In the genomic region with DNA sequence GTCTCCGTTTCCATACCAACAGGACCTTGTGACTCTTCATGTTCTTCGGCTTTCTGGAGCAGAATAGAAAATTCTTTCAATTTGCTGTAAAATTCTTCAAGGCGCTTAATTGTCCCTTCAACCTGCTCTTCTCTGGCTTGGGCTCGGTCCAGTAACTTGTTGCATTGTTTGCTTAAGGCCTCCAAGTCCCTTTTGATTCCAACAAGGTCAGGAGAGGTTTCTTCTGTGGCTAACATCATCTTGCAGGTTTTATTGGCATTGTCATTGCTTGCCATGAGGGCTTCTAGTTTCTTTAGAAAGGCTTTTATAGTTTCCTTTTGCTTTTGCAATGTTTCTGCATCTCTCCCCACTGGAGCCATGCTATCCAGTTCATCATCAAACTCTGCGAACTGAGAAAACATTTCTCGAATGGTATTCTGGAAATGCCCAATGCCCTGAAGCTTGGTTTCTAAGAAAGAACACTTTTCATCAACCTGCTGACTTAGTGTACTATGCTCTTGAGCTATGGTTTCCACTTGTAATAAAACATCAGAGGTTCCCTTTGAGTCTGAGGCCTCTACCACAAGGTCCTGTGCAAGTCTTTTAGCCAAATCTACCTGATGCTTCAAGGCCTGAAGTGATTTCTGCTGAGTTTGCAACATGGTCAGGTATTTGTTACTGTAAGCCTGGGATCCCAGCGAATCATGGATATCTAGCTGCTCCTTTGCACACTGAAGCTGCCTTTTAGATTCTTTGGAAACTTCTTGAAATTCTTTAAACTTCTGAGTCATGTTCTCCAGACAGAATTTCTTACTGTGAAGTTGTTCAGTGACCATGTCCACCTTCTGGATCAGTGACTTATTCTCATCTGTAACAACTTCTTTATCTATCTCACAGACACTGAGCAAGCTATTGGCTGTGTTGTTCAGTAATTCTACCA, we compare ENCODE assay signal across 1 cellular context.
TF ChIP-seq lines count a peak whose summit lies in the region.

No MANE protein-coding gene starts in this region.

TF ChIP-seq in K562, 482 proteins besides CTCF, POLR2A, EP300 and RAD21 (continued from another document):
- TF ChIP-seq, protein P1, sequence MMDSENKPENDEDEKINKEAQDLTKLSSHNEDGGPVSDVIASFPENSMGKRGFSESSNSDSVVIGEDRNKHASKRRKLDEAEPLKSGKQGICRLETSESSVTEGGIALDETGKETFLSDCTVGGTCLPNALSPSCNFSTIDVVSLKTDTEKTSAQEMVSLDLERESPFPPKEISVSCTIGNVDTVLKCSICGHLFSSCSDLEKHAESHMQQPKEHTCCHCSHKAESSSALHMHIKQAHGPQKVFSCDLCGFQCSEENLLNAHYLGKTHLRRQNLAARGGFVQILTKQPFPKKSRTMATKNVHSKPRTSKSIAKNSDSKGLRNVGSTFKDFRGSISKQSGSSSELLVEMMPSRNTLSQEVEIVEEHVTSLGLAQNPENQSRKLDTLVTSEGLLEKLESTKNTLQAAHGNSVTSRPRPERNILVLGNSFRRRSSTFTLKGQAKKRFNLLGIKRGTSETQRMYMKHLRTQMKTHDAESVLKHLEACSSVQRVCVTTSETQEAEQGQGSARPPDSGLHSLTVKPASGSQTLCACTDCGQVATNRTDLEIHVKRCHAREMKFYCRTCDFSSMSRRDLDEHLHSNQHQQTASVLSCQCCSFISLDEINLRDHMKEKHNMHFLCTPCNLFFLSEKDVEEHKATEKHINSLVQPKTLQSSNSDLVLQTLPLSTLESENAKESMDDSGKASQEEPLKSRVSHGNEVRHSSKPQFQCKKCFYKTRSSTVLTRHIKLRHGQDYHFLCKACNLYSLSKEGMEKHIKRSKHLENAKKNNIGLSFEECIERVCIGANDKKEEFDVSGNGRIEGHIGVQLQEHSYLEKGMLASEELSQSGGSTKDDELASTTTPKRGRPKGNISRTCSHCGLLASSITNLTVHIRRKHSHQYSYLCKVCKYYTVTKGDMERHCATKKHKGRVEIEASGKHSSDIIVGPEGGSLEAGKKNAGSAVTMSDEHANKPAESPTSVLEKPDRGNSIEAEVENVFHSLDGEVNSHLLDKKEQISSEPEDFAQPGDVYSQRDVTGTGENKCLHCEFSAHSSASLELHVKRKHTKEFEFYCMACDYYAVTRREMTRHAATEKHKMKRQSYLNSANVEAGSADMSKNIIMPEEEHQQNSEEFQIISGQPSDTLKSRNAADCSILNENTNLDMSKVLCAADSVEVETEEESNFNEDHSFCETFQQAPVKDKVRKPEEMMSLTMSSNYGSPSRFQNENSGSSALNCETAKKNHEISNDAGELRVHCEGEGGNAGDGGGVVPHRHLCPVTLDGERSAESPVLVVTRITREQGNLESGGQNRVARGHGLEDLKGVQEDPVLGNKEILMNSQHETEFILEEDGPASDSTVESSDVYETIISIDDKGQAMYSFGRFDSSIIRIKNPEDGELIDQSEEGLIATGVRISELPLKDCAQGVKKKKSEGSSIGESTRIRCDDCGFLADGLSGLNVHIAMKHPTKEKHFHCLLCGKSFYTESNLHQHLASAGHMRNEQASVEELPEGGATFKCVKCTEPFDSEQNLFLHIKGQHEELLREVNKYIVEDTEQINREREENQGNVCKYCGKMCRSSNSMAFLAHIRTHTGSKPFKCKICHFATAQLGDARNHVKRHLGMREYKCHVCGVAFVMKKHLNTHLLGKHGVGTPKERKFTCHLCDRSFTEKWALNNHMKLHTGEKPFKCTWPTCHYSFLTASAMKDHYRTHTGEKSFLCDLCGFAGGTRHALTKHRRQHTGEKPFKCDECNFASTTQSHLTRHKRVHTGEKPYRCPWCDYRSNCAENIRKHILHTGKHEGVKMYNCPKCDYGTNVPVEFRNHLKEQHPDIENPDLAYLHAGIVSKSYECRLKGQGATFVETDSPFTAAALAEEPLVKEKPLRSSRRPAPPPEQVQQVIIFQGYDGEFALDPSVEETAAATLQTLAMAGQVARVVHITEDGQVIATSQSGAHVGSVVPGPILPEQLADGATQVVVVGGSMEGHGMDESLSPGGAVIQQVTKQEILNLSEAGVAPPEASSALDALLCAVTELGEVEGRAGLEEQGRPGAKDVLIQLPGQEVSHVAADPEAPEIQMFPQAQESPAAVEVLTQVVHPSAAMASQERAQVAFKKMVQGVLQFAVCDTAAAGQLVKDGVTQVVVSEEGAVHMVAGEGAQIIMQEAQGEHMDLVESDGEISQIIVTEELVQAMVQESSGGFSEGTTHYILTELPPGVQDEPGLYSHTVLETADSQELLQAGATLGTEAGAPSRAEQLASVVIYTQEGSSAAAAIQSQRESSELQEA (IDR thresholded peaks at IDR 0.05; ENCODE audit: low read depth): no peak
- TF ChIP-seq ZFP1 (CRISPR knock-in tag; IDR thresholded peaks at IDR 0.05) (no peak), ZNF311 (CRISPR knock-in tag; IDR thresholded peaks at IDR 0.05) (no peak), ZNF316 (IDR thresholded peaks at IDR 0.05) (peak; percentile 66; the same call in 1 of the 2 replicates), ETV5 (CRISPR knock-in tag; IDR thresholded peaks at IDR 0.05; ENCODE audit: low read depth) (no peak), MAFG (tag; conservative IDR thresholded peaks at IDR 0.05) (peak; percentile 53), FOXA3 (CRISPR knock-in tag; conservative IDR thresholded peaks at IDR 0.05 in 1 of 2, IDR thresholded peaks at IDR 0.05 in 1 of 2) (no peak), RHOXF2B (CRISPR knock-in tag; conservative IDR thresholded peaks at IDR 0.05) (no peak)
- TF ChIP-seq, protein P2, sequence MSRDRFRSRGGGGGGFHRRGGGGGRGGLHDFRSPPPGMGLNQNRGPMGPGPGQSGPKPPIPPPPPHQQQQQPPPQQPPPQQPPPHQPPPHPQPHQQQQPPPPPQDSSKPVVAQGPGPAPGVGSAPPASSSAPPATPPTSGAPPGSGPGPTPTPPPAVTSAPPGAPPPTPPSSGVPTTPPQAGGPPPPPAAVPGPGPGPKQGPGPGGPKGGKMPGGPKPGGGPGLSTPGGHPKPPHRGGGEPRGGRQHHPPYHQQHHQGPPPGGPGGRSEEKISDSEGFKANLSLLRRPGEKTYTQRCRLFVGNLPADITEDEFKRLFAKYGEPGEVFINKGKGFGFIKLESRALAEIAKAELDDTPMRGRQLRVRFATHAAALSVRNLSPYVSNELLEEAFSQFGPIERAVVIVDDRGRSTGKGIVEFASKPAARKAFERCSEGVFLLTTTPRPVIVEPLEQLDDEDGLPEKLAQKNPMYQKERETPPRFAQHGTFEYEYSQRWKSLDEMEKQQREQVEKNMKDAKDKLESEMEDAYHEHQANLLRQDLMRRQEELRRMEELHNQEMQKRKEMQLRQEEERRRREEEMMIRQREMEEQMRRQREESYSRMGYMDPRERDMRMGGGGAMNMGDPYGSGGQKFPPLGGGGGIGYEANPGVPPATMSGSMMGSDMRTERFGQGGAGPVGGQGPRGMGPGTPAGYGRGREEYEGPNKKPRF (IDR thresholded peaks at IDR 0.05; ENCODE audit: low read depth, low read length): no peak
- TF ChIP-seq, protein P3, sequence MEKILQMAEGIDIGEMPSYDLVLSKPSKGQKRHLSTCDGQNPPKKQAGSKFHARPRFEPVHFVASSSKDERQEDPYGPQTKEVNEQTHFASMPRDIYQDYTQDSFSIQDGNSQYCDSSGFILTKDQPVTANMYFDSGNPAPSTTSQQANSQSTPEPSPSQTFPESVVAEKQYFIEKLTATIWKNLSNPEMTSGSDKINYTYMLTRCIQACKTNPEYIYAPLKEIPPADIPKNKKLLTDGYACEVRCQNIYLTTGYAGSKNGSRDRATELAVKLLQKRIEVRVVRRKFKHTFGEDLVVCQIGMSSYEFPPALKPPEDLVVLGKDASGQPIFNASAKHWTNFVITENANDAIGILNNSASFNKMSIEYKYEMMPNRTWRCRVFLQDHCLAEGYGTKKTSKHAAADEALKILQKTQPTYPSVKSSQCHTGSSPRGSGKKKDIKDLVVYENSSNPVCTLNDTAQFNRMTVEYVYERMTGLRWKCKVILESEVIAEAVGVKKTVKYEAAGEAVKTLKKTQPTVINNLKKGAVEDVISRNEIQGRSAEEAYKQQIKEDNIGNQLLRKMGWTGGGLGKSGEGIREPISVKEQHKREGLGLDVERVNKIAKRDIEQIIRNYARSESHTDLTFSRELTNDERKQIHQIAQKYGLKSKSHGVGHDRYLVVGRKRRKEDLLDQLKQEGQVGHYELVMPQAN (IDR thresholded peaks at IDR 0.05; ENCODE audit: borderline replicate concordance): no peak
